9 cellular contexts compared by ENCODE assay signal in the genomic region with DNA sequence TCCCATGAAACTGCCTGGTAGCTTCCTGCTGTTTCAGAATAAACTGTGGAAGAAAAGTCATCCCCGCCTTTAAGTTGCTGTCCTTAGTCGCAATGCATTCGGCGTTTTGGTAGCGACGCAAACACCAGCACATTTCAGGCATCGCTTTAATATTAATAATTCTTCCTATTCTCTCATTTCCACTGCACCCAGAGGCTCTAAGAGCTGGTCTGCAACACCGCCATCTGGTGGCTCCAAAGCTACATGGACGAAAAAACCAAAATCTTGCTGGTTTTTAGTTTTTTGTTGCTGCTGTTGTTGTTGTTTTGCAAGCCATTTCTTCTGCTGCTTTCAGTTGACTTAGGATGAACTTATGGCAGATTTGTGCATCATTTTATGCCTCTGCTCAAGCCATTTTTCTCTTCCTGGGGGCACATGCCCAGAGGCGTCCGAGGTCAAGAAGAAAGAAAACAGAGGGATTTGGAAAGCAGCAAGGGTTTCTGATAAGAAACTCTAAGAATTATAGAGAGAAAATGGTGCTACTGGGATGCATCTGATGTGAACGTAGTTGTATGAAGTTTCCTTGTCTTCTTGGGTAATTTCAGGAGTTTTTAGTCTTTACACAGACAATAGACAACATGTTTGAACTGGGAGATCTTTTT.
DNase-seq lines count a peak whose midpoint lies in the region; ATAC-seq, FAIRE-seq and TF ChIP-seq lines count a peak whose summit lies in the region.
"Had no signal": no experiment of that assay in that cellular context is flagged by ENCODE, and none has a peak within 500 bp of the region (broad histone marks: within the 10 kb centered on the region; RNA-seq: fewer than 3 reads in every experiment).

No MANE protein-coding gene starts in this region.

- no peak overlapping the region for H3K14ac ChIP-seq in H9 (ENCODE audit: insufficient read depth, low read length)

- H2AK5ac ChIP-seq in H9 (ENCODE audit: insufficient read length, low read length): no peak overlapping the region

- no peak overlapping the region for H3K4me2 ChIP-seq in H9 (ENCODE audit: insufficient read depth, insufficient read length, low read length)

- peaks cover 3% of the 10 kb centered on the region for H3K9me3 Mint-ChIP-seq in Calu3 (ENCODE audit: low read depth, unreplicated experiment)
- peaks cover 17 to 19% of the 10 kb centered on the region in 2 experiments for H3K9me3 Mint-ChIP-seq in H9

- H3K79me2 ChIP-seq in H9 (ENCODE audit: insufficient read depth, low read length): no peaks in the 10 kb centered on the region

- TF ChIP-seq CTCF in Calu3 (IDR thresholded peaks at IDR 0.05; ENCODE audit: unreplicated experiment) (no peak), H9 (conservative IDR thresholded peaks at IDR 0.05) (peak; percentile 86), bronchial epithelial cell (IDR thresholded peaks at IDR 0.05; ENCODE audit: insufficient read depth, low read length, severe bottlenecking) (peak; percentile 62), right lobe of liver (IDR thresholded peaks at IDR 0.05) (peak; percentile 58 to 77 (median 74)), uterus (IDR thresholded peaks at IDR 0.05) (peak; percentile 24 to 47 (median 34))

- H3K27ac ChIP-seq in H9 (ENCODE audit: insufficient read length, low read depth, low read length) (no peak overlapping the region), right lobe of liver (no peak overlapping the region), uterus (no peak overlapping the region)
- H3K27ac ChIP-seq: SJSA1 had no signal

- intact Hi-C loops in Calu3 (cut with micrococcal nuclease; ENCODE audit: unreplicated experiment) (loop anchor here (5.0 to 10.0 kb wide), 4 partner anchors 241 to 904 kb away; a partner anchor contains a TSS), right lobe of liver (cut with DNase I) (no loop called here), uterus (cut with DNase I; ENCODE audit: low total_unique reads) (no loop called here)

- H3K56ac ChIP-seq in H9 (ENCODE audit: insufficient read length, low read depth, low read length): no peak overlapping the region

- H3K4ac ChIP-seq in H9 (ENCODE audit: low read depth, low read length): no peak overlapping the region

- H3K23ac ChIP-seq in H9 (ENCODE audit: insufficient read length, low read depth, low read length): no peak overlapping the region

- no peak overlapping the region for H3K27ac Mint-ChIP-seq in Calu3 (ENCODE audit: unreplicated experiment)
- no peak overlapping the region for H3K27ac Mint-ChIP-seq in H9

- no peak overlapping the region for H2BK12ac ChIP-seq in H9 (ENCODE audit: insufficient read length, low read depth, low read length)

- H3K4me3 ChIP-seq in bronchial epithelial cell (ENCODE audit: low read depth, low read length): no peak overlapping the region
- no peak overlapping the region for H3K4me3 ChIP-seq in right lobe of liver
- no peak overlapping the region for H3K4me3 ChIP-seq in uterus
- H3K4me3 ChIP-seq: SJSA1 had no signal

- H3K4me1 Mint-ChIP-seq in Calu3 (ENCODE audit: low read depth, unreplicated experiment): no peaks in the 10 kb centered on the region
- H3K4me1 Mint-ChIP-seq in H9: peaks cover 5 to 12% of the 10 kb centered on the region in 2 experiments; a peak in 3 of 4 replicates

- H3K18ac ChIP-seq in H9 (ENCODE audit: insufficient read length, low read depth, low read length): no peak overlapping the region

- BruUV-seq in Calu3 (replicated peaks; lab: Mats Ljungman, UMichigan): no TSS peak

- H3K27me3 Mint-ChIP-seq in Calu3 (ENCODE audit: unreplicated experiment): no peaks in the 10 kb centered on the region
- no peaks in the 10 kb centered on the region for H3K27me3 Mint-ChIP-seq in H9 (ENCODE audit: low read depth)

- WGBS in H9 (ENCODE audit: extremely low coverage, insufficient read length, low lambda C conversion rate): no CpG with 5 or more reads among the region's 12 CpGs
- 23% methylated on average over 12 of the region's 12 CpGs for WGBS in right lobe of liver (ENCODE audit: insufficient coverage, low coverage, low lambda C conversion rate, missing lambda C conversion rate)

- H2AFZ ChIP-seq in H9 (ENCODE audit: low read length): no peak overlapping the region

- no peak overlapping the region for H3T11ph ChIP-seq in H9 (ENCODE audit: low read length)

- H3K23me2 ChIP-seq in H9 (ENCODE audit: insufficient read length, low read depth, low read length, poor library complexity, severe bottlenecking): peaks cover 2% of the 10 kb centered on the region

- no peak overlapping the region for H2BK120ac ChIP-seq in H9 (ENCODE audit: low read depth, low read length, poor library complexity, severe bottlenecking)

- H3K4me3 Mint-ChIP-seq in Calu3 (ENCODE audit: low read depth, unreplicated experiment) (no peak overlapping the region), H9 (no peak overlapping the region)

- H3K27me3 ChIP-seq in H9 (ENCODE audit: insufficient read depth, low read length) (no peaks in the 10 kb centered on the region), bronchial epithelial cell (ENCODE audit: control insufficient read depth, insufficient read depth, low read length) (no peaks in the 10 kb centered on the region), right lobe of liver (no peaks in the 10 kb centered on the region), uterus (no peaks in the 10 kb centered on the region)
- H3K27me3 ChIP-seq: SJSA1 had no signal

- H4K20me1 ChIP-seq in H9 (ENCODE audit: control insufficient read depth, insufficient read depth, insufficient read length): peaks cover 2% of the 10 kb centered on the region

- H2BK20ac ChIP-seq in H9 (ENCODE audit: low read depth, low read length, poor library complexity, severe bottlenecking): no peak overlapping the region

- peaks cover 16% of the 10 kb centered on the region for H3K9me3 ChIP-seq in H9 (ENCODE audit: control insufficient read depth, low read depth, low read length)
- no peaks in the 10 kb centered on the region for H3K9me3 ChIP-seq in right lobe of liver
- H3K9me3 ChIP-seq in uterus: no peaks in the 10 kb centered on the region
- H3K9me3 ChIP-seq: SJSA1 had no signal

- H3K79me1 ChIP-seq in H9 (ENCODE audit: insufficient read depth, low read depth, low read length, poor library complexity, severe bottlenecking): no peaks in the 10 kb centered on the region

- TF ChIP-seq POLR2A in right lobe of liver (IDR thresholded peaks at IDR 0.05) (no peak), uterus (IDR thresholded peaks at IDR 0.05) (no peak)

- H3K36me3 Mint-ChIP-seq in Calu3 (ENCODE audit: insufficient read depth, unreplicated experiment): no peaks in the 10 kb centered on the region
- H3K36me3 Mint-ChIP-seq in H9 (ENCODE audit: insufficient read depth in 1 of 3, low read depth in 3 of 3): peaks cover 12 to 19% (median 15%) of the 10 kb centered on the region in 3 experiments

- ATAC-seq in right lobe of liver (peak; percentile 52 to 68 (median 66)), HG03571 (IDR thresholded peaks at IDR 0.05; ENCODE audit: unreplicated experiment) (no peak)

- H4K8ac ChIP-seq in H9 (replicated peaks; ENCODE audit: insufficient read length, low read depth, low read length): no peak overlapping the region

- no peaks in the 10 kb centered on the region for H3K36me3 ChIP-seq in bronchial epithelial cell (ENCODE audit: control insufficient read depth, insufficient read depth, low read length)
- no peaks in the 10 kb centered on the region for H3K36me3 ChIP-seq in right lobe of liver
- H3K36me3 ChIP-seq in uterus: no peaks in the 10 kb centered on the region
- H3K36me3 ChIP-seq: SJSA1 had no signal

- no peak overlapping the region for H2BK5ac ChIP-seq in H9 (ENCODE audit: insufficient read length, low read length)

- peak; percentile 21 for DNase-seq in Calu3
- peak; percentile 48 for DNase-seq in H9
- DNase-seq in NCI-H748 treated with DMSO at 0.1 percent for 48 hours (lab: John Stamatoyannopoulos, UW): peak; percentile 2
- peak; percentile 13 for DNase-seq in bronchial epithelial cell (ENCODE audit: low read depth)
- peak in 1 of 3 donors; percentile 47 for DNase-seq in right lobe of liver
- DNase-seq in uterus: no peak
- DNase-seq in 8988T: no peak

- no peak overlapping the region for H2BK15ac ChIP-seq in H9 (ENCODE audit: low read depth, low read length)

- H3K4me1 ChIP-seq in H9 (ENCODE audit: insufficient read depth, low read length) (no peaks in the 10 kb centered on the region), right lobe of liver (no peaks in the 10 kb centered on the region), uterus (no peaks in the 10 kb centered on the region)
- H3K4me1 ChIP-seq: SJSA1 had no signal

- H4K5ac ChIP-seq in H9 (ENCODE audit: insufficient read length, low read depth, low read length): no peak overlapping the region

- H4K91ac ChIP-seq in H9 (ENCODE audit: insufficient read length, low read depth, low read length): no peak overlapping the region

- H3K9ac ChIP-seq in H9 (ENCODE audit: extremely low read depth, insufficient read length, low read length): no peak overlapping the region

- CTCF ChIA-PET in Calu3 (lab: Charles Lee): interaction anchor here (1.0 to 1.3 kb wide), 2 partner anchors 272 to 905 kb away, joined by 3 to 4 read pairs; no protein-coding TSS in a partner anchor

- no peak for FAIRE-seq in bronchial epithelial cell (lab: Jason Lieb, UNC)

Comparison
In these comparisons a context has a peak if more than half of its experiments do, and no peak if none do; other contexts are left out.
1. DNase-seq: peak in Calu3 (single experiment), H9 (single experiment), NCI-H748 treated with DMSO at 0.1 percent for 48 hours (single experiment) and bronchial epithelial cell (single experiment); none in uterus (0 of 2) and 8988T (single experiment).